8 cellular contexts compared by ENCODE assay signal in the genomic region with DNA sequence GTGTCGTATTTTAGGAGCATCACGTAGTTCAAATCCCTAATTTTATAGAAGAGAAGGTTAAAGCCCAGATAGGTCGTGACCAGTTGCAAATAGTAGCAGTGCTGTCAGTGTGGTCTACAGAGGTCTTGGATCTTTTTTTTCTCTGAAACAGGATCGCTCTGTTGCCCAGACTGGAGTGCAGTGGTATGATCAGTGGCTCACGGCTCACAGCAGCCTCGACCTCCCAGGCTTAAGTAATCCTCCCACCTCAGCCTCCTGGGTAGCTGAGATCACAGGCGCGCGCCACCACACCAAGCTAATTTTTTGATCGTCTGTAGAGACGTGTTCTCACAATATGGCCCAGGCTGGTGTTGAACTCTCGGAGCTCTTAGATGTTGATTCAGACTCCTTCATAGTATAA. TPM values are rescaled to one million over a fixed set of nuclear protein-coding genes. Genes with fewer than 3 reads are reported as not detected.
DNase-seq lines count a peak whose midpoint lies in the region; ATAC-seq and TF ChIP-seq lines count a peak whose summit lies in the region.

No MANE protein-coding gene starts in this region.

- H3K79me2 ChIP-seq in H9 (ENCODE audit: insufficient read depth, low read length): peaks cover 63% of the 10 kb centered on the region

- no peak overlapping the region for H2AFZ ChIP-seq in H9 (ENCODE audit: low read length)

- H3K4me3 Mint-ChIP-seq in H9 (peak overlapping the region; percentile 98 to 99), T-helper 17 cell (peak overlapping the region; percentile 96)

- peaks cover 3% of the 10 kb centered on the region in 2 experiments; a peak in 1 of 5 replicates for H3K9me3 Mint-ChIP-seq in H9

- H2AK5ac ChIP-seq in H9 (ENCODE audit: insufficient read length, low read length): no peak overlapping the region

- H4K91ac ChIP-seq in H9 (ENCODE audit: insufficient read length, low read depth, low read length): no peak overlapping the region

- H4K20me1 ChIP-seq in H9 (ENCODE audit: control insufficient read depth, insufficient read depth, insufficient read length): no peaks in the 10 kb centered on the region

- H3K4me1 Mint-ChIP-seq in H9 (peaks cover 40 to 50% of the 10 kb centered on the region in 2 experiments), T-helper 17 cell (peaks cover 50% of the 10 kb centered on the region)

- H2BK20ac ChIP-seq in H9 (ENCODE audit: low read depth, low read length, poor library complexity, severe bottlenecking): no peak overlapping the region

- WGBS in H9 (ENCODE audit: extremely low coverage, insufficient read length, low lambda C conversion rate): no CpG with 5 or more reads among the region's 12 CpGs

- no peak overlapping the region for H3K18ac ChIP-seq in H9 (ENCODE audit: insufficient read length, low read depth, low read length)

- H4K8ac ChIP-seq in H9 (replicated peaks; ENCODE audit: insufficient read length, low read depth, low read length): no peak overlapping the region

- TF ChIP-seq CTCF in H9 (conservative IDR thresholded peaks at IDR 0.05): no peak
- TF ChIP-seq CTCF in fibroblast of the aortic adventitia (IDR thresholded peaks at IDR 0.05; ENCODE audit: insufficient read depth, low read length): no peak
- no peak for TF ChIP-seq CTCF in gastrocnemius medialis (IDR thresholded peaks at IDR 0.05 in 4 of 5, conservative IDR thresholded peaks at IDR 0.05 in 1 of 5)
- no peak for TF ChIP-seq CTCF in GM13977 (IDR thresholded peaks at IDR 0.05; ENCODE audit: extremely low read depth, insufficient read depth, missing control alignments)

- H3K79me1 ChIP-seq in H9 (ENCODE audit: insufficient read depth, low read depth, low read length, poor library complexity, severe bottlenecking): no peaks in the 10 kb centered on the region

- no peak for DNase-seq in H9
- no peak for DNase-seq in T-helper 17 cell
- DNase-seq in fibroblast of the aortic adventitia (ENCODE audit: low read depth): peak; percentile 18
- DNase-seq in gastrocnemius medialis: no peak
- DNase-seq in NCI-H510A (lab: John Stamatoyannopoulos, UW): no peak
- no peak for DNase-seq in GM13977 (ENCODE audit: low spot score)
- no peak for DNase-seq in head of caudate nucleus

- H3K27ac Mint-ChIP-seq in H9 (peak overlapping the region; percentile 99 to 100 (median 99)), T-helper 17 cell (peak overlapping the region; percentile 96)

- no peak overlapping the region for H3K4ac ChIP-seq in H9 (ENCODE audit: low read depth, low read length)

- H3K4me2 ChIP-seq in H9 (ENCODE audit: insufficient read depth, insufficient read length, low read length): peak overlapping the region; percentile 75

- H4K5ac ChIP-seq in H9 (ENCODE audit: insufficient read length, low read depth, low read length): no peak overlapping the region

- H2BK5ac ChIP-seq in H9 (ENCODE audit: insufficient read length, low read length): no peak overlapping the region

- H2BK15ac ChIP-seq in H9 (ENCODE audit: low read depth, low read length): no peak overlapping the region

- H3K4me3 ChIP-seq in fibroblast of the aortic adventitia (ENCODE audit: low read depth, low read length) (peak overlapping the region; percentile 96), gastrocnemius medialis (peak overlapping the region; percentile 82 to 97 (median 86))

- no peak for TF ChIP-seq POLR2A in gastrocnemius medialis (IDR thresholded peaks at IDR 0.05)

- H3K36me3 Mint-ChIP-seq in H9 (ENCODE audit: insufficient read depth in 1 of 3, low read depth in 3 of 3) (peaks cover 25 to 32% (median 30%) of the 10 kb centered on the region in 3 experiments), T-helper 17 cell (ENCODE audit: low read depth) (peaks cover 3% of the 10 kb centered on the region)

- H3K4me1 ChIP-seq in H9 (ENCODE audit: insufficient read depth, low read length) (no peaks in the 10 kb centered on the region; the same call in 1 of the 2 replicates), gastrocnemius medialis (peaks cover 62% of the 10 kb centered on the region in 2 donors)

- H3K14ac ChIP-seq in H9 (ENCODE audit: insufficient read depth, low read length): no peak overlapping the region

- H3K23ac ChIP-seq in H9 (ENCODE audit: insufficient read length, low read depth, low read length): no peak overlapping the region

- H2BK12ac ChIP-seq in H9 (ENCODE audit: insufficient read length, low read depth, low read length): no peak overlapping the region

- in situ Hi-C loops in gastrocnemius medialis (cut with MboI; ENCODE audit: low sequenced_read_pairs in 4 of 4): loop anchor here in 1 of 4 donors (10.0 kb wide), 1 partner anchor 49 kb away; a partner anchor contains a TSS
- in situ Hi-C loops in GM13977 (cut with MboI; ENCODE audit: low pct_unique_long_range_greater_than_20kb, low sequenced_read_pairs, unreplicated experiment): no loop called here

- H3K9ac ChIP-seq in H9 (ENCODE audit: extremely low read depth, insufficient read length, low read length): peak overlapping the region; percentile 100

- H3K36me3 ChIP-seq in gastrocnemius medialis: no peaks in the 10 kb centered on the region

- H3K23me2 ChIP-seq in H9 (ENCODE audit: insufficient read length, low read depth, low read length, poor library complexity, severe bottlenecking): no peaks in the 10 kb centered on the region

- H3K27ac ChIP-seq in H9 (ENCODE audit: insufficient read length, low read depth, low read length) (no peak overlapping the region), gastrocnemius medialis (peak overlapping the region; percentile 93 to 100 (median 99))

- ATAC-seq in T-helper 17 cell (no peak), gastrocnemius medialis (no peak), HG03342 (IDR thresholded peaks at IDR 0.05; ENCODE audit: unreplicated experiment) (no peak)

- no peak overlapping the region for H3T11ph ChIP-seq in H9 (ENCODE audit: low read length)

- H3K27me3 ChIP-seq in H9 (ENCODE audit: insufficient read depth, low read length): no peaks in the 10 kb centered on the region
- H3K27me3 ChIP-seq in gastrocnemius medialis: no peaks in the 10 kb centered on the region

- intact Hi-C loops in gastrocnemius medialis (cut with DNase I; ENCODE audit: low total_unique reads) (loop anchor here (1.0 kb wide), 1 partner anchor 46 kb away; a partner anchor contains a TSS), head of caudate nucleus (cut with DNase I) (loop anchor here (2.0 kb wide), 1 partner anchor 47 kb away; no protein-coding TSS in a partner anchor)

- no peak overlapping the region for H2BK120ac ChIP-seq in H9 (ENCODE audit: low read depth, low read length, poor library complexity, severe bottlenecking)

- H3K27me3 Mint-ChIP-seq in H9 (ENCODE audit: low read depth) (no peaks in the 10 kb centered on the region), T-helper 17 cell (no peaks in the 10 kb centered on the region)

- H3K9me3 ChIP-seq in H9 (ENCODE audit: control insufficient read depth, low read depth, low read length): no peaks in the 10 kb centered on the region
- H3K9me3 ChIP-seq in T-helper 17 cell (ENCODE audit: control insufficient read depth, low read length, poor library complexity, severe bottlenecking): no peaks in the 10 kb centered on the region
- no peaks in the 10 kb centered on the region for H3K9me3 ChIP-seq in gastrocnemius medialis

- no peak overlapping the region for H3K56ac ChIP-seq in H9 (ENCODE audit: insufficient read length, low read depth, low read length)

RNA-seq across cellular contexts. Expression of a gene that starts 2.2 kb away (rescaled TPM):
- total RNA-seq in H9 (2021) (267 and 278 TPM in 2 replicates), T-helper 17 cell (100 to 1,000 TPM; 318 to 325 TPM), fibroblast of the aortic adventitia (ENCODE audit: low replicate concordance) (274 and 438 TPM in 2 replicates), gastrocnemius medialis (100 to 1,000 TPM; 115 to 188 (median 156) TPM)

RNA-seq across cellular contexts. Expression of a gene that starts 46.0 kb away (rescaled TPM):
- total RNA-seq in H9 (2021): 121 and 129 TPM in 2 replicates
- total RNA-seq in T-helper 17 cell: 100 to 1,000 TPM; 106 to 123 TPM
- total RNA-seq in fibroblast of the aortic adventitia (ENCODE audit: low replicate concordance): 70.9 and 77.3 TPM in 2 replicates
- 100 to 1,000 TPM; 111 to 148 (median 126) TPM for total RNA-seq in gastrocnemius medialis
